ENCODE assay signal across 8 cellular contexts in genomic region chr17:8153957-8154607, GRCh38. TPM values are rescaled to one million over a fixed set of nuclear protein-coding genes. Genes with fewer than 3 reads are reported as not detected.
DNase-seq lines count a peak whose midpoint lies in the region; ATAC-seq, FAIRE-seq and TF ChIP-seq lines count a peak whose summit lies in the region.

No MANE protein-coding gene starts in this region.

- intact Hi-C loops in CD14-positive monocyte (cut with micrococcal nuclease): loop anchor here in 1 of 2 donors (5.0 to 10.0 kb wide), 2 partner anchors 33 to 319 kb away; partner anchors contain the start of gene KDM6B

- ATAC-seq in foreskin keratinocyte (peak; percentile 33), GM19023 (IDR thresholded peaks at IDR 0.05; ENCODE audit: unreplicated experiment) (no peak)
- peak; percentile 8 for ATAC-seq in stimulated activated naive CD8-positive, alpha-beta T cell treated with anti-CD3 and anti-CD28 coated beads, Interleukin-15, Interleukin-2, amounts not matched to agents 100 U/mL and 50 U/mL, for 24 hours

- no peaks in the 10 kb centered on the region for H3K9me3 ChIP-seq in SJSA1 (replicated peaks)

- H3K4me1 ChIP-seq in SJSA1 (replicated peaks) (peaks cover 66% of the 10 kb centered on the region), foreskin keratinocyte (peaks cover 9% of the 10 kb centered on the region)

- H3K4me1 Mint-ChIP-seq in CD14-positive monocyte (peaks cover 39% of the 10 kb centered on the region), neural crest cell (peaks cover 13% of the 10 kb centered on the region)
- peaks cover 46% of the 10 kb centered on the region for H3K4me1 Mint-ChIP-seq in activated naive CD4-positive, alpha-beta T cell treated with anti-CD3 and anti-CD28 coated beads, Interleukin-2, amount 10 ng/mL, durations not matched to agents 7 days and 5 days

- CTCF ChIA-PET in activated naive CD4-positive, alpha-beta T cell treated with anti-CD3 and anti-CD28 coated beads, Interleukin-2, amount 10 ng/mL, durations not matched to agents 7 days and 5 days (lab: Charles Lee): interaction anchor here (6.8 kb wide), 1 partner anchor 15 kb away, joined by 40 read pairs; no protein-coding TSS in a partner anchor

- H3K27ac Mint-ChIP-seq in CD14-positive monocyte: no peak overlapping the region
- H3K27ac Mint-ChIP-seq in activated naive CD4-positive, alpha-beta T cell treated with anti-CD3 and anti-CD28 coated beads, Interleukin-2, amount 10 ng/mL, durations not matched to agents 7 days and 5 days: no peak overlapping the region
- H3K27ac Mint-ChIP-seq in neural crest cell (ENCODE audit: unreplicated experiment): peak overlapping the region; percentile 99

- H3K36me3 ChIP-seq in SJSA1: peaks cover 31% of the 10 kb centered on the region

- H3K36me3 Mint-ChIP-seq in CD14-positive monocyte (peaks cover 29 to 33% of the 10 kb centered on the region in 2 donors), neural crest cell (ENCODE audit: low read depth) (peaks cover 5% of the 10 kb centered on the region)
- peaks cover 15% of the 10 kb centered on the region for H3K36me3 Mint-ChIP-seq in activated naive CD4-positive, alpha-beta T cell treated with anti-CD3 and anti-CD28 coated beads, Interleukin-2, amount 10 ng/mL, durations not matched to agents 7 days and 5 days

- H3K27ac ChIP-seq in SJSA1: peak overlapping the region; percentile 98
- H3K27ac ChIP-seq in foreskin keratinocyte: peak overlapping the region; percentile 99

- TF ChIP-seq CTCF in CD14-positive monocyte (IDR thresholded peaks at IDR 0.05): no peak
- no peak for TF ChIP-seq CTCF in foreskin keratinocyte (conservative IDR thresholded peaks at IDR 0.05)
- no peak for TF ChIP-seq CTCF in neural crest cell (conservative IDR thresholded peaks at IDR 0.05)

- H3K27me3 Mint-ChIP-seq in CD14-positive monocyte (ENCODE audit: low read depth in 3 of 3): peaks cover 0 to 12% (median 0%) of the 10 kb centered on the region in 3 donors
- no peaks in the 10 kb centered on the region for H3K27me3 Mint-ChIP-seq in activated naive CD4-positive, alpha-beta T cell treated with anti-CD3 and anti-CD28 coated beads, Interleukin-2, amount 10 ng/mL, durations not matched to agents 7 days and 5 days
- H3K27me3 Mint-ChIP-seq in neural crest cell (ENCODE audit: low read depth): peaks cover 2% of the 10 kb centered on the region

- no peaks in the 10 kb centered on the region for H3K27me3 ChIP-seq in SJSA1 (replicated peaks)
- no peaks in the 10 kb centered on the region for H3K27me3 ChIP-seq in foreskin keratinocyte

- DNase-seq in CD14-positive monocyte (ENCODE audit: low spot score): peak; percentile 98
- peak; percentile 90 for DNase-seq in HTR-8/SVneo (ENCODE audit: insufficient read length, low spot score)
- DNase-seq in SJSA1 (ENCODE audit: low read depth in 1 of 2, low spot score in 2 of 2): peak; percentile 97 to 98
- peak; percentile 94 for DNase-seq in activated naive CD4-positive, alpha-beta T cell treated with anti-CD3 and anti-CD28 coated beads, Interleukin-2, amount 10 ng/mL, durations not matched to agents 7 days and 5 days
- peak; percentile 91 to 96 for DNase-seq in foreskin keratinocyte
- DNase-seq in neural crest cell (ENCODE audit: low read depth, low spot score): peak; percentile 94
- peak; percentile 95 for DNase-seq in stimulated activated naive CD8-positive, alpha-beta T cell treated with anti-CD3 and anti-CD28 coated beads, Interleukin-15, Interleukin-2, amounts not matched to agents 100 U/mL and 50 U/mL, for 24 hours

- FAIRE-seq in HTR-8/SVneo (lab: Jason Lieb, UNC): peak; percentile 99

- H3K9me3 Mint-ChIP-seq in CD14-positive monocyte (peaks cover 0 to 4% (median 0%) of the 10 kb centered on the region in 7 donors), neural crest cell (no peaks in the 10 kb centered on the region)
- H3K9me3 Mint-ChIP-seq in activated naive CD4-positive, alpha-beta T cell treated with anti-CD3 and anti-CD28 coated beads, Interleukin-2, amount 10 ng/mL, durations not matched to agents 7 days and 5 days: no peaks in the 10 kb centered on the region

- H3K4me3 Mint-ChIP-seq in CD14-positive monocyte (peak overlapping the region in 1 of 2 donors; percentile 88), neural crest cell (peak overlapping the region; percentile 96)
- no peak overlapping the region for H3K4me3 Mint-ChIP-seq in activated naive CD4-positive, alpha-beta T cell treated with anti-CD3 and anti-CD28 coated beads, Interleukin-2, amount 10 ng/mL, durations not matched to agents 7 days and 5 days

- peak overlapping the region; percentile 4; the same call in 1 of the 2 replicates for H3K4me3 ChIP-seq in SJSA1

RNA-seq across cellular contexts. Expression of gene PER1, which starts 1.9 kb away (rescaled TPM):
- polyA plus RNA-seq in CD14-positive monocyte (1 to 10 TPM; 5.6 to 9.6 TPM), foreskin keratinocyte (15.2 and 19.9 TPM in 2 replicates)
- 1.0 and 8.3 TPM in 2 replicates for total RNA-seq in SJSA1 (2014; rRNA removed; shearing (Covaris generic))
- total RNA-seq in foreskin keratinocyte (25.8 and 28.2 TPM in 2 replicates), neural crest cell (38.3 and 51.6 TPM in 2 replicates)

RNA-seq across cellular contexts. Expression of gene VAMP2, which starts 8.7 kb away (rescaled TPM):
- polyA plus RNA-seq in CD14-positive monocyte (10 to 100 TPM; 10.2 to 14.5 TPM), foreskin keratinocyte (15.2 and 17.7 TPM in 2 replicates)
- 2.9 and 9.7 TPM in 2 replicates for total RNA-seq in SJSA1 (2014; rRNA removed; shearing (Covaris generic))
- total RNA-seq in foreskin keratinocyte (5.5 and 6.9 TPM in 2 replicates), neural crest cell (47.2 and 49.7 TPM in 2 replicates)

RNA-seq across cellular contexts. Expression of gene TMEM107, which starts 22.1 kb away (rescaled TPM):
- polyA plus RNA-seq in CD14-positive monocyte (10 to 100 TPM; 31.4 to 37.4 TPM), foreskin keratinocyte (24.1 and 25.4 TPM in 2 replicates)
- total RNA-seq in SJSA1 (2014; rRNA removed; shearing (Covaris generic)): 11.5 and 15.9 TPM in 2 replicates
- total RNA-seq in foreskin keratinocyte (23.0 and 24.9 TPM in 2 replicates), neural crest cell (41.4 and 45.7 TPM in 2 replicates)

RNA-seq across cellular contexts. Expression of gene HES7, which starts 30.2 kb away (rescaled TPM):
- polyA plus RNA-seq in CD14-positive monocyte: not detected
- not detected in 2 replicates for total RNA-seq in SJSA1 (2014; rRNA removed; shearing (Covaris generic))
- 1.0 and 1.1 TPM in 2 replicates for total RNA-seq in foreskin keratinocyte
- polyA plus RNA-seq in foreskin keratinocyte: 2.6 and 2.8 TPM in 2 replicates
- 0.41 and 0.56 TPM in 2 replicates for total RNA-seq in neural crest cell

RNA-seq across cellular contexts. Expression of gene ALOXE3, which starts 35.8 kb away (rescaled TPM):
- polyA plus RNA-seq in CD14-positive monocyte (not detected), foreskin keratinocyte (4.0 and 8.4 TPM in 2 replicates)
- total RNA-seq in SJSA1 (2014; rRNA removed; shearing (Covaris generic)): not detected in 2 replicates
- total RNA-seq in foreskin keratinocyte (2.4 and 4.7 TPM in 2 replicates), neural crest cell (0.09 TPM in 1 of 2 replicates, not detected in the other)
